Comparison of ENCODE assay signal across 28 cellular contexts in the genomic region with DNA sequence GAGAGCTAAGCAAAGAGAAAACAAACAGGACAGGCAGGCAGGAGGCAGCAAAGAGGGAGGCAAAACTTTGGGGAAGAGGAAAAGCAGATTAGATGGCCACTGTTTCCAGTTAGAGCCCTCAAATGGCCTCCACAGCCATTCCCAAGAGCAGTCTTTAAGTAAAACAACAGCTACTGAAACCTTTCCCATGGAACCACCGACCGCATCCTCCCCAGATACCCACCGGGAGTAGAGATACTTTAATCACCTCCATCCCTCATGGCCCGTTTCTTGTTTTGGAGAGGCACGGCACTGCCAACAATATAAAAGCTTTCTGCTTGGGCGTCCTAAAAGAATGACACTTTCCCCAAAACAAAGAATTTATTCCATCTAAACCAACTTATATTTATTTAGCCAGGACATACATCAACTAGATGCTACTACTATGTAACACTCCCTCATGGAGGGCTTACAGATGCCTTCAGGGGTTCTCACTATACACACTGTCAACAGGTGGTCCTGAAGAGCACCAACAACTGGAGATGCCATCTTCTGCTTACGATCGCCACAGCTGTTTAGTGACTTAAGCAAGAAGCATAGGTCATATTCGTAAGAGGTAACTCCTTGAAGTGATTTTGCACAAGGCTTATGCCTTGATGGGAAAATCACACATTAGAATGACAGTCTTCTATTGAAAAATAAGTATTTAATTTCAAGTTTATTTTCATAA. TPM values are rescaled to one million over a fixed set of nuclear protein-coding genes. Genes with fewer than 3 reads are reported as not detected.
"Had no signal": no experiment of that assay in that cellular context is flagged by ENCODE, and none has a peak within 500 bp of the region (broad histone marks: within the 10 kb centered on the region; RNA-seq: fewer than 3 reads in every experiment).

No MANE protein-coding gene starts in this region.

- H3K4me3 ChIP-seq: adrenal gland, body of pancreas had no signal

- H3K9me3 ChIP-seq: adrenal gland had no signal

- H3K27me3 Mint-ChIP-seq: activated CD4-positive, alpha-beta memory T cell treated with anti-CD3 and anti-CD28 coated beads for 36 hours; activated CD4-positive, alpha-beta T cell treated with anti-CD3 and anti-CD28 coated beads for 36 hours; activated CD4-positive, alpha-beta T cell treated with anti-CD3 and anti-CD28 coated beads, Interleukin-2, amount 10 ng/mL, durations not matched to agents 24 days and 14 days; activated CD8-positive, alpha-beta memory T cell treated with anti-CD3 and anti-CD28 coated beads, Interleukin-2, amount 10 ng/mL, durations not matched to agents 7 days and 5 days; activated naive CD8-positive, alpha-beta T cell treated with anti-CD3 and anti-CD28 coated beads for 36 hours; activated naive CD8-positive, alpha-beta T cell treated with anti-CD3 and anti-CD28 coated beads, Interleukin-2, amount 50 U/mL, for 24 hours had no signal

- H3K9me3 Mint-ChIP-seq: activated CD4-positive, alpha-beta T cell treated with anti-CD3 and anti-CD28 coated beads, Interleukin-2, amount 10 ng/mL, durations not matched to agents 24 days and 14 days had no signal

- H3K36me3 ChIP-seq: adrenal gland had no signal

- ATAC-seq: activated CD4-positive, alpha-beta T cell treated with anti-CD3 and anti-CD28 coated beads for 36 hours; activated CD8-positive, alpha-beta memory T cell treated with anti-CD3 and anti-CD28 coated beads, Interleukin-2, amount 10 ng/mL, durations not matched to agents 7 days and 5 days; activated CD8-positive, alpha-beta T cell treated with anti-CD3 and anti-CD28 coated beads, Interleukin-2, amount 10 ng/mL, durations not matched to agents 7 days and 5 days; activated naive CD8-positive, alpha-beta T cell treated with anti-CD3 and anti-CD28 coated beads, Interleukin-2, amount 50 U/mL, for 24 hours; body of pancreas had no signal

- H3K36me3 Mint-ChIP-seq: activated CD4-positive, alpha-beta memory T cell treated with anti-CD3 and anti-CD28 coated beads for 36 hours; activated CD8-positive, alpha-beta memory T cell treated with anti-CD3 and anti-CD28 coated beads, Interleukin-2, amount 10 ng/mL, durations not matched to agents 7 days and 5 days; activated naive CD4-positive, alpha-beta T cell treated with anti-CD3 and anti-CD28 coated beads, Interleukin-2, amount 50 U/mL, for 24 hours; activated naive CD8-positive, alpha-beta T cell treated with anti-CD3 and anti-CD28 coated beads for 36 hours had no signal

- H3K4me1 ChIP-seq: adrenal gland had no signal

- H3K27me3 ChIP-seq: adrenal gland, body of pancreas had no signal

- H3K27ac Mint-ChIP-seq: activated CD4-positive, alpha-beta memory T cell treated with anti-CD3 and anti-CD28 coated beads for 36 hours; activated CD4-positive, alpha-beta T cell treated with anti-CD3 and anti-CD28 coated beads for 36 hours; activated CD4-positive, alpha-beta T cell treated with anti-CD3 and anti-CD28 coated beads, Interleukin-2, amount 10 ng/mL, durations not matched to agents 24 days and 14 days; activated CD8-positive, alpha-beta memory T cell treated with anti-CD3 and anti-CD28 coated beads, Interleukin-2, amount 10 ng/mL, durations not matched to agents 7 days and 5 days; activated CD8-positive, alpha-beta T cell treated with anti-CD3 and anti-CD28 coated beads, Interleukin-2, amount 10 ng/mL, durations not matched to agents 7 days and 5 days; activated naive CD4-positive, alpha-beta T cell treated with anti-CD3 and anti-CD28 coated beads for 36 hours; activated naive CD4-positive, alpha-beta T cell treated with anti-CD3 and anti-CD28 coated beads, Interleukin-2, amount 50 U/mL, for 24 hours; activated naive CD8-positive, alpha-beta T cell treated with anti-CD3 and anti-CD28 coated beads for 36 hours; activated naive CD8-positive, alpha-beta T cell treated with anti-CD3 and anti-CD28 coated beads, Interleukin-2, amount 50 U/mL, for 24 hours; activated T-helper 1 cell treated with anti-CD3 and anti-CD28 coated beads, Interleukin-12 subunit alpha, Interleukin-12 subunit beta, Interleukin-2, Interleukin-4 antibody, amounts not matched to agents 30 ng/mL and 10 ng/mL and 1 ng/mL, durations not matched to agents 14 hours and 24 hours and 36 hours; activated T-helper 2 cell treated with anti-CD3 and anti-CD28 coated beads, Interferon-gamma antibody, Interleukin-2, Interleukin-4, amounts not matched to agents 10 μg/mL and 5 μg/mL and 100 μg/mL, durations not matched to agents 14 hours and 24 hours and 36 hours had no signal

- H3K27ac ChIP-seq: adrenal gland, body of pancreas had no signal

- H3K4me1 Mint-ChIP-seq: activated CD4-positive, alpha-beta T cell treated with anti-CD3 and anti-CD28 coated beads for 36 hours; activated CD4-positive, alpha-beta T cell treated with anti-CD3 and anti-CD28 coated beads, Interleukin-2, amount 10 ng/mL, durations not matched to agents 24 days and 14 days; activated CD8-positive, alpha-beta memory T cell treated with anti-CD3 and anti-CD28 coated beads, Interleukin-2, amount 10 ng/mL, durations not matched to agents 7 days and 5 days; activated naive CD4-positive, alpha-beta T cell treated with anti-CD3 and anti-CD28 coated beads, Interleukin-2, amount 50 U/mL, for 24 hours; activated naive CD8-positive, alpha-beta T cell treated with anti-CD3 and anti-CD28 coated beads for 36 hours; activated naive CD8-positive, alpha-beta T cell treated with anti-CD3 and anti-CD28 coated beads, Interleukin-2, amount 50 U/mL, for 24 hours had no signal

- DNase-seq: activated CD4-positive, alpha-beta memory T cell treated with anti-CD3 and anti-CD28 coated beads for 36 hours; activated CD4-positive, alpha-beta T cell treated with anti-CD3 and anti-CD28 coated beads for 36 hours; activated CD4-positive, alpha-beta T cell treated with anti-CD3 and anti-CD28 coated beads, Interleukin-2, amount 10 ng/mL, durations not matched to agents 24 days and 14 days; activated CD4-positive, CD25-positive, alpha-beta regulatory T cell; activated CD4-positive, CD25-positive, alpha-beta regulatory T cell treated with anti-CD3 and anti-CD28 coated beads, Interleukin-2, amount 50 U/mL, for 72 hours; activated CD8-positive, alpha-beta memory T cell treated with anti-CD3 and anti-CD28 coated beads, Interleukin-2, amount 10 ng/mL, durations not matched to agents 7 days and 5 days; activated CD8-positive, alpha-beta memory T cell treated with anti-CD3 and anti-CD28 coated beads, Interleukin-2, amount 50 U/mL, for 4 hours; activated CD8-positive, alpha-beta T cell treated with anti-CD3 and anti-CD28 coated beads, Interleukin-2, amount 10 ng/mL, durations not matched to agents 7 days and 5 days; activated effector memory CD4-positive, alpha-beta T cell treated with anti-CD3 and anti-CD28 coated beads, Interleukin-2, amount 50 U/mL, for 16 hours; activated naive CD4-positive, alpha-beta T cell treated with anti-CD3 and anti-CD28 coated beads for 36 hours; activated naive CD8-positive, alpha-beta T cell treated with anti-CD3 and anti-CD28 coated beads for 36 hours; activated naive CD8-positive, alpha-beta T cell treated with anti-CD3 and anti-CD28 coated beads, Interleukin-2, amount 50 U/mL, for 24 hours; activated T-cell treated with anti-CD3 and anti-CD28 coated beads, Interleukin-2, amount 50 U/mL, for 1 hour; activated T-cell treated with anti-CD3 and anti-CD28 coated beads, Interleukin-2, amount 50 U/mL, for 48 hours; adrenal gland; amygdala; aorta; body of pancreas; caudate nucleus; cortex of kidney; dermis blood vessel endothelial cell; effector CD8-positive, alpha-beta T cell; foreskin fibroblast; T-helper 1 cell; T-helper 2 cell had no signal

- H3K4me3 Mint-ChIP-seq: activated CD4-positive, alpha-beta memory T cell treated with anti-CD3 and anti-CD28 coated beads for 36 hours; activated CD4-positive, alpha-beta T cell treated with anti-CD3 and anti-CD28 coated beads for 36 hours; activated CD4-positive, alpha-beta T cell treated with anti-CD3 and anti-CD28 coated beads, Interleukin-2, amount 10 ng/mL, durations not matched to agents 24 days and 14 days; activated CD8-positive, alpha-beta memory T cell treated with anti-CD3 and anti-CD28 coated beads, Interleukin-2, amount 10 ng/mL, durations not matched to agents 7 days and 5 days; activated CD8-positive, alpha-beta T cell treated with anti-CD3 and anti-CD28 coated beads, Interleukin-2, amount 10 ng/mL, durations not matched to agents 7 days and 5 days; activated naive CD4-positive, alpha-beta T cell treated with anti-CD3 and anti-CD28 coated beads for 36 hours; activated naive CD4-positive, alpha-beta T cell treated with anti-CD3 and anti-CD28 coated beads, Interleukin-2, amount 50 U/mL, for 24 hours; activated naive CD8-positive, alpha-beta T cell treated with anti-CD3 and anti-CD28 coated beads for 36 hours; activated naive CD8-positive, alpha-beta T cell treated with anti-CD3 and anti-CD28 coated beads, Interleukin-2, amount 50 U/mL, for 24 hours; activated T-helper 1 cell treated with anti-CD3 and anti-CD28 coated beads, Interleukin-12 subunit alpha, Interleukin-12 subunit beta, Interleukin-2, Interleukin-4 antibody, amounts not matched to agents 30 ng/mL and 10 ng/mL and 1 ng/mL, durations not matched to agents 14 hours and 24 hours and 36 hours had no signal

RNA-seq across cellular contexts. Expression of gene CNKSR3, which starts 43.4 kb away (rescaled TPM):
- total RNA-seq: activated CD4-positive, alpha-beta T cell treated with anti-CD3 and anti-CD28 coated beads, Interleukin-2, amount 10 ng/mL, durations not matched to agents 24 days and 14 days; activated CD8-positive, alpha-beta memory T cell treated with anti-CD3 and anti-CD28 coated beads, Interleukin-2, amount 10 ng/mL, durations not matched to agents 7 days and 5 days; activated CD8-positive, alpha-beta T cell treated with anti-CD3 and anti-CD28 coated beads, Interleukin-2, amount 10 ng/mL, durations not matched to agents 7 days and 5 days; activated T-helper 1 cell treated with anti-CD3 and anti-CD28 coated beads, Interleukin-12 subunit alpha, Interleukin-12 subunit beta, Interleukin-2, Interleukin-4 antibody, amounts not matched to agents 30 ng/mL and 10 ng/mL and 1 ng/mL, durations not matched to agents 14 hours and 24 hours and 36 hours had no signal
